In genomic region chr9:36671561-36671960, GRCh38 we compare ENCODE assay signal across 26 cellular contexts.
"Had no signal": no experiment of that assay in that cellular context is flagged by ENCODE, and none has a peak within 500 bp of the region (broad histone marks: within the 10 kb centered on the region; RNA-seq: fewer than 3 reads in every experiment).

No MANE protein-coding gene starts in this region.

- H3K27ac ChIP-seq: brain microvascular endothelial cell, dorsolateral prefrontal cortex, WERI-Rb-1 had no signal

- H3K27me3 ChIP-seq: brain microvascular endothelial cell had no signal

- H3K4me3 ChIP-seq: dorsolateral prefrontal cortex had no signal

- ATAC-seq: activated CD4-positive, CD25-positive, alpha-beta regulatory T cell treated with anti-CD3 and anti-CD28 coated beads, Interleukin-2, amount 50 U/mL, for 24 hours; activated CD8-positive, alpha-beta T cell treated with anti-CD3 and anti-CD28 coated beads for 36 hours; activated naive CD4-positive, alpha-beta T cell treated with anti-CD3 and anti-CD28 coated beads, Interleukin-2, amount 50 U/mL, for 72 hours; activated T-cell treated with anti-CD3 and anti-CD28 coated beads, Interleukin-2, amount 50 U/mL, for 4 hours; esophagus mucosa had no signal

- H3K27ac Mint-ChIP-seq: activated B cell treated with CpG ODN at 0.5 μM for 24 hours; activated CD8-positive, alpha-beta T cell treated with anti-CD3 and anti-CD28 coated beads for 36 hours; activated naive CD4-positive, alpha-beta T cell treated with anti-CD3 and anti-CD28 coated beads, Interleukin-2, amount 50 U/mL, for 72 hours; endodermal cell had no signal

- FAIRE-seq: frontal cortex had no signal

- DNase-seq: activated B cell treated with CpG ODN at 0.5 μM for 24 hours; activated CD4-positive, alpha-beta T cell treated with anti-CD3 and anti-CD28 coated beads for 48 hours; activated CD4-positive, alpha-beta T cell treated with anti-CD3 and anti-CD28 coated beads, Interleukin-2, amount 50 U/mL, for 1 hour; activated CD4-positive, alpha-beta T cell treated with anti-CD3 and anti-CD28 coated beads, Interleukin-2, amount 50 U/mL, for 48 hours; activated CD8-positive, alpha-beta memory T cell treated with anti-CD3 and anti-CD28 coated beads for 24 hours; activated CD8-positive, alpha-beta T cell treated with anti-CD3 and anti-CD28 coated beads for 36 hours; activated gamma-delta T cell; activated naive CD4-positive, alpha-beta T cell; activated naive CD4-positive, alpha-beta T cell treated with anti-CD3 and anti-CD28 coated beads, Interleukin-2, amount 10 ng/mL, durations not matched to agents 7 days and 5 days; activated naive CD8-positive, alpha-beta T cell treated with anti-CD3 and anti-CD28 coated beads, Interleukin-2, amount 10 ng/mL, durations not matched to agents 7 days and 5 days; activated T-cell treated with anti-CD3 and anti-CD28 coated beads, Interleukin-2, amount 50 U/mL, for 4 hours; amniotic stem cell; anterior cingulate cortex; brain microvascular endothelial cell; dorsolateral prefrontal cortex; effector memory CD4-positive, alpha-beta T cell; endodermal cell; foreskin fibroblast; head of caudate nucleus; hippocampal formation; T1000; WERI-Rb-1 had no signal

- H3K4me1 Mint-ChIP-seq: endodermal cell had no signal

- H3K27me3 Mint-ChIP-seq: activated B cell treated with CpG ODN at 0.5 μM for 24 hours; activated CD8-positive, alpha-beta T cell treated with anti-CD3 and anti-CD28 coated beads for 36 hours; activated naive CD4-positive, alpha-beta T cell treated with anti-CD3 and anti-CD28 coated beads, Interleukin-2, amount 10 ng/mL, durations not matched to agents 7 days and 5 days; activated naive CD8-positive, alpha-beta T cell treated with anti-CD3 and anti-CD28 coated beads, Interleukin-2, amount 10 ng/mL, durations not matched to agents 7 days and 5 days had no signal

- H3K4me3 Mint-ChIP-seq: activated B cell treated with CpG ODN at 0.5 μM for 24 hours; activated CD8-positive, alpha-beta T cell treated with anti-CD3 and anti-CD28 coated beads for 36 hours; activated naive CD4-positive, alpha-beta T cell treated with anti-CD3 and anti-CD28 coated beads, Interleukin-2, amount 10 ng/mL, durations not matched to agents 7 days and 5 days; activated naive CD8-positive, alpha-beta T cell treated with anti-CD3 and anti-CD28 coated beads, Interleukin-2, amount 10 ng/mL, durations not matched to agents 7 days and 5 days; activated T-cell treated with anti-CD3 and anti-CD28 coated beads, Interleukin-2, amount 50 U/mL, for 4 hours; endodermal cell had no signal

- H3K9me3 Mint-ChIP-seq: activated B cell treated with CpG ODN at 0.5 μM for 24 hours; activated CD8-positive, alpha-beta T cell treated with anti-CD3 and anti-CD28 coated beads for 36 hours; activated naive CD4-positive, alpha-beta T cell treated with anti-CD3 and anti-CD28 coated beads, Interleukin-2, amount 10 ng/mL, durations not matched to agents 7 days and 5 days; activated naive CD4-positive, alpha-beta T cell treated with anti-CD3 and anti-CD28 coated beads, Interleukin-2, amount 50 U/mL, for 72 hours; activated naive CD8-positive, alpha-beta T cell treated with anti-CD3 and anti-CD28 coated beads, Interleukin-2, amount 10 ng/mL, durations not matched to agents 7 days and 5 days; activated T-cell treated with anti-CD3 and anti-CD28 coated beads, Interleukin-2, amount 50 U/mL, for 4 hours; endodermal cell had no signal
